ENCODE assay signal across 1 cellular context in genomic region chr11:64778473-64779298, GRCh38.
TF ChIP-seq lines count a peak whose summit lies in the region.

Gene SF1 (minus strand): TSS chr11:64778542. CDS start chr11:64778392, 150 bp downstream.

TF ChIP-seq in HepG2, 621 proteins besides CTCF, POLR2A, EP300 and RAD21 (continued from another document and continues in another):
- TF ChIP-seq ZBTB10 (CRISPR knock-in tag; IDR thresholded peaks at IDR 0.05; ENCODE audit: borderline replicate concordance) (no peak), IRF2 (CRISPR knock-in tag; IDR thresholded peaks at IDR 0.05) (no peak), ZBTB20 (CRISPR knock-in tag; IDR thresholded peaks at IDR 0.05; ENCODE audit: borderline replicate concordance, low read depth) (no peak), NFYC (CRISPR knock-in tag; IDR thresholded peaks at IDR 0.05) (peak; percentile 83), HNRNPUL1 (IDR thresholded peaks at IDR 0.05; ENCODE audit: low read depth, low read length) (no peak), YEATS2 (CRISPR knock-in tag; IDR thresholded peaks at IDR 0.05; ENCODE audit: borderline replicate concordance) (peak; percentile 77; the same call in 1 of the 2 replicates), ETV5 (CRISPR knock-in tag; IDR thresholded peaks at IDR 0.05; ENCODE audit: borderline replicate concordance) (0 out of 2 replicates have a peak, but pooled peaks have one; percentile 35), KMT2B (CRISPR knock-in tag; IDR thresholded peaks at IDR 0.05) (0 out of 2 replicates have a peak, but pooled peaks have one; percentile 40), XBP1 (CRISPR knock-in tag; IDR thresholded peaks at IDR 0.05) (no peak), ZNF780A (CRISPR knock-in tag; IDR thresholded peaks at IDR 0.05) (no peak), ZNF367 (CRISPR knock-in tag; IDR thresholded peaks at IDR 0.05; ENCODE audit: borderline replicate concordance) (no peak), ZNF101 (CRISPR knock-in tag; IDR thresholded peaks at IDR 0.05; ENCODE audit: borderline replicate concordance, low read depth) (no peak), IKZF1 (IDR thresholded peaks at IDR 0.05) (no peak), HDAC6 (IDR thresholded peaks at IDR 0.05; ENCODE audit: low read depth, low read length) (no peak), ZNF782 (CRISPR knock-in tag; IDR thresholded peaks at IDR 0.05; ENCODE audit: borderline replicate concordance) (no peak; the same call in 1 of the 2 replicates), HOXA3 (CRISPR knock-in tag; IDR thresholded peaks at IDR 0.05) (peak; percentile 97), ZNF296 (CRISPR knock-in tag; conservative IDR thresholded peaks at IDR 0.05) (no peak), KDM5B (CRISPR knock-in tag; IDR thresholded peaks at IDR 0.05; ENCODE audit: borderline replicate concordance) (no peak), HIVEP1 (CRISPR knock-in tag; IDR thresholded peaks at IDR 0.05) (no peak), MED8 (CRISPR knock-in tag; IDR thresholded peaks at IDR 0.05; ENCODE audit: insufficient replicate concordance) (peak; percentile 46), ARNT (IDR thresholded peaks at IDR 0.05) (no peak), HOXD1 (CRISPR knock-in tag; IDR thresholded peaks at IDR 0.05) (0 out of 2 replicates have a peak, but pooled peaks have one; percentile 23), SIN3B (IDR thresholded peaks at IDR 0.05; ENCODE audit: low read length) (no peak), STAT5B (CRISPR knock-in tag; IDR thresholded peaks at IDR 0.05) (0 out of 2 replicates have a peak, but pooled peaks have one; percentile 37), ZSCAN29 (CRISPR knock-in tag; conservative IDR thresholded peaks at IDR 0.05) (0 out of 2 replicates have a peak, but pooled peaks have one; percentile 12), CREB3 (CRISPR knock-in tag; IDR thresholded peaks at IDR 0.05) (no peak), RBM22 (optimal IDR thresholded peaks at IDR 0.05; ENCODE audit: low read length) (peak; percentile 30), ZBTB25 (CRISPR knock-in tag; IDR thresholded peaks at IDR 0.05) (peak; percentile 91), ZZZ3 (CRISPR knock-in tag; IDR thresholded peaks at IDR 0.05; ENCODE audit: borderline replicate concordance) (no peak), LCORL (IDR thresholded peaks at IDR 0.05) (no peak; the same call in 1 of the 2 replicates), LCORL (CRISPR knock-in tag; IDR thresholded peaks at IDR 0.05) (no peak), AGO2 (optimal IDR thresholded peaks at IDR 0.05; ENCODE audit: low read depth, low read length) (no peak), PREB (CRISPR knock-in tag; IDR thresholded peaks at IDR 0.05) (no peak), E2F1 (CRISPR knock-in tag; IDR thresholded peaks at IDR 0.05) (0 out of 2 replicates have a peak, but pooled peaks have one; percentile 41), SCMH1 (CRISPR knock-in tag; IDR thresholded peaks at IDR 0.05; ENCODE audit: borderline replicate concordance) (no peak), MIXL1 (CRISPR knock-in tag; IDR thresholded peaks at IDR 0.05) (peak; percentile 10; the same call in 1 of the 2 replicates)
- TF ChIP-seq, protein P1, sequence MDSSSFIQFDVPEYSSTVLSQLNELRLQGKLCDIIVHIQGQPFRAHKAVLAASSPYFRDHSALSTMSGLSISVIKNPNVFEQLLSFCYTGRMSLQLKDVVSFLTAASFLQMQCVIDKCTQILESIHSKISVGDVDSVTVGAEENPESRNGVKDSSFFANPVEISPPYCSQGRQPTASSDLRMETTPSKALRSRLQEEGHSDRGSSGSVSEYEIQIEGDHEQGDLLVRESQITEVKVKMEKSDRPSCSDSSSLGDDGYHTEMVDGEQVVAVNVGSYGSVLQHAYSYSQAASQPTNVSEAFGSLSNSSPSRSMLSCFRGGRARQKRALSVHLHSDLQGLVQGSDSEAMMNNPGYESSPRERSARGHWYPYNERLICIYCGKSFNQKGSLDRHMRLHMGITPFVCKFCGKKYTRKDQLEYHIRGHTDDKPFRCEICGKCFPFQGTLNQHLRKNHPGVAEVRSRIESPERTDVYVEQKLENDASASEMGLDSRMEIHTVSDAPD (CRISPR knock-in tag; IDR thresholded peaks at IDR 0.05), result no peak
- TF ChIP-seq, protein P2, sequence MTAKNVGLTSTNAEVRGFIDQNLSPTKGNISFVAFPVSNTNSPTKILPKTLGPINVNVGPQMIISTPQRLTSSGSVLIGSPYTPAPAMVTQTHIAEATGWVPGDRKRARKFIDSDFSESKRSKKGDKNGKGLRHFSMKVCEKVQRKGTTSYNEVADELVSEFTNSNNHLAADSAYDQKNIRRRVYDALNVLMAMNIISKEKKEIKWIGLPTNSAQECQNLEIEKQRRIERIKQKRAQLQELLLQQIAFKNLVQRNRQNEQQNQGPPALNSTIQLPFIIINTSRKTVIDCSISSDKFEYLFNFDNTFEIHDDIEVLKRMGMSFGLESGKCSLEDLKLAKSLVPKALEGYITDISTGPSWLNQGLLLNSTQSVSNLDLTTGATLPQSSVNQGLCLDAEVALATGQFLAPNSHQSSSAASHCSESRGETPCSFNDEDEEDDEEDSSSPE (CRISPR knock-in tag; IDR thresholded peaks at IDR 0.05), result no peak
- TF ChIP-seq, protein P3, sequence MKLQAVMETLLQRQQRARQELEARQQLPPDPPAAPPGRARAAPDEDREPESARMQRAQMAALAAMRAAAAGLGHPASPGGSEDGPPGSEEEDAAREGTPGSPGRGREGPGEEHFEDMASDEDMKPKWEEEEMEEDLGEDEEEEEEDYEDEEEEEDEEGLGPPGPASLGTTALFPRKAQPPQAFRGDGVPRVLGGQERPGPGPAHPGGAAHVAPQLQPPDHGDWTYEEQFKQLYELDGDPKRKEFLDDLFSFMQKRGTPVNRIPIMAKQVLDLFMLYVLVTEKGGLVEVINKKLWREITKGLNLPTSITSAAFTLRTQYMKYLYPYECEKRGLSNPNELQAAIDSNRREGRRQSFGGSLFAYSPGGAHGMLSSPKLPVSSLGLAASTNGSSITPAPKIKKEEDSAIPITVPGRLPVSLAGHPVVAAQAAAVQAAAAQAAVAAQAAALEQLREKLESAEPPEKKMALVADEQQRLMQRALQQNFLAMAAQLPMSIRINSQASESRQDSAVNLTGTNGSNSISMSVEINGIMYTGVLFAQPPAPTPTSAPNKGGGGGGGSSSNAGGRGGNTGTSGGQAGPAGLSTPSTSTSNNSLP (IDR thresholded peaks at IDR 0.05; ENCODE audit: low read depth, low read length), result no peak; the same call in 1 of the 2 replicates
- TF ChIP-seq, protein P4, sequence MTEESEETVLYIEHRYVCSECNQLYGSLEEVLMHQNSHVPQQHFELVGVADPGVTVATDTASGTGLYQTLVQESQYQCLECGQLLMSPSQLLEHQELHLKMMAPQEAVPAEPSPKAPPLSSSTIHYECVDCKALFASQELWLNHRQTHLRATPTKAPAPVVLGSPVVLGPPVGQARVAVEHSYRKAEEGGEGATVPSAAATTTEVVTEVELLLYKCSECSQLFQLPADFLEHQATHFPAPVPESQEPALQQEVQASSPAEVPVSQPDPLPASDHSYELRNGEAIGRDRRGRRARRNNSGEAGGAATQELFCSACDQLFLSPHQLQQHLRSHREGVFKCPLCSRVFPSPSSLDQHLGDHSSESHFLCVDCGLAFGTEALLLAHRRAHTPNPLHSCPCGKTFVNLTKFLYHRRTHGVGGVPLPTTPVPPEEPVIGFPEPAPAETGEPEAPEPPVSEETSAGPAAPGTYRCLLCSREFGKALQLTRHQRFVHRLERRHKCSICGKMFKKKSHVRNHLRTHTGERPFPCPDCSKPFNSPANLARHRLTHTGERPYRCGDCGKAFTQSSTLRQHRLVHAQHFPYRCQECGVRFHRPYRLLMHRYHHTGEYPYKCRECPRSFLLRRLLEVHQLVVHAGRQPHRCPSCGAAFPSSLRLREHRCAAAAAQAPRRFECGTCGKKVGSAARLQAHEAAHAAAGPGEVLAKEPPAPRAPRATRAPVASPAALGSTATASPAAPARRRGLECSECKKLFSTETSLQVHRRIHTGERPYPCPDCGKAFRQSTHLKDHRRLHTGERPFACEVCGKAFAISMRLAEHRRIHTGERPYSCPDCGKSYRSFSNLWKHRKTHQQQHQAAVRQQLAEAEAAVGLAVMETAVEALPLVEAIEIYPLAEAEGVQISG (CRISPR knock-in tag; IDR thresholded peaks at IDR 0.05), result peak; percentile 68; the same call in 1 of the 2 replicates
- TF ChIP-seq, protein P5, sequence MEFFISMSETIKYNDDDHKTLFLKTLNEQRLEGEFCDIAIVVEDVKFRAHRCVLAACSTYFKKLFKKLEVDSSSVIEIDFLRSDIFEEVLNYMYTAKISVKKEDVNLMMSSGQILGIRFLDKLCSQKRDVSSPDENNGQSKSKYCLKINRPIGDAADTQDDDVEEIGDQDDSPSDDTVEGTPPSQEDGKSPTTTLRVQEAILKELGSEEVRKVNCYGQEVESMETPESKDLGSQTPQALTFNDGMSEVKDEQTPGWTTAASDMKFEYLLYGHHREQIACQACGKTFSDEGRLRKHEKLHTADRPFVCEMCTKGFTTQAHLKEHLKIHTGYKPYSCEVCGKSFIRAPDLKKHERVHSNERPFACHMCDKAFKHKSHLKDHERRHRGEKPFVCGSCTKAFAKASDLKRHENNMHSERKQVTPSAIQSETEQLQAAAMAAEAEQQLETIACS (CRISPR knock-in tag; IDR thresholded peaks at IDR 0.05), result no peak; the same call in 1 of the 2 replicates
- TF ChIP-seq, protein P6, sequence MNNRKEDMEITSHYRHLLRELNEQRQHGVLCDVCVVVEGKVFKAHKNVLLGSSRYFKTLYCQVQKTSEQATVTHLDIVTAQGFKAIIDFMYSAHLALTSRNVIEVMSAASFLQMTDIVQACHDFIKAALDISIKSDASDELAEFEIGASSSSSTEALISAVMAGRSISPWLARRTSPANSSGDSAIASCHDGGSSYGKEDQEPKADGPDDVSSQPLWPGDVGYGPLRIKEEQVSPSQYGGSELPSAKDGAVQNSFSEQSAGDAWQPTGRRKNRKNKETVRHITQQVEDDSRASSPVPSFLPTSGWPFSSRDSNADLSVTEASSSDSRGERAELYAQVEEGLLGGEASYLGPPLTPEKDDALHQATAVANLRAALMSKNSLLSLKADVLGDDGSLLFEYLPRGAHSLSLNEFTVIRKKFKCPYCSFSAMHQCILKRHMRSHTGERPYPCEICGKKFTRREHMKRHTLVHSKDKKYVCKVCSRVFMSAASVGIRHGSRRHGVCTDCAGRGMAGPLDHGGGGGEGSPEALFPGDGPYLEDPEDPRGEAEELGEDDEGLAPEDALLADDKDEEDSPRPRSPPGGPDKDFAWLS (CRISPR knock-in tag; IDR thresholded peaks at IDR 0.05; ENCODE audit: borderline replicate concordance), result no peak
- TF ChIP-seq, protein P7, sequence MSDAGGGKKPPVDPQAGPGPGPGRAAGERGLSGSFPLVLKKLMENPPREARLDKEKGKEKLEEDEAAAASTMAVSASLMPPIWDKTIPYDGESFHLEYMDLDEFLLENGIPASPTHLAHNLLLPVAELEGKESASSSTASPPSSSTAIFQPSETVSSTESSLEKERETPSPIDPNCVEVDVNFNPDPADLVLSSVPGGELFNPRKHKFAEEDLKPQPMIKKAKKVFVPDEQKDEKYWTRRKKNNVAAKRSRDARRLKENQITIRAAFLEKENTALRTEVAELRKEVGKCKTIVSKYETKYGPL (CRISPR knock-in tag; IDR thresholded peaks at IDR 0.05), result no peak
